Comparison of ENCODE assay signal across 20 cellular contexts in genomic region chr4:163534056-163534455, GRCh38. TPM values are rescaled to one million over a fixed set of nuclear protein-coding genes. Genes with fewer than 3 reads are reported as not detected.
DNase-seq lines count a peak whose midpoint lies in the region; ATAC-seq, FAIRE-seq and TF ChIP-seq lines count a peak whose summit lies in the region.
"Had no signal": no experiment of that assay in that cellular context is flagged by ENCODE, and none has a peak within 500 bp of the region (broad histone marks: within the 10 kb centered on the region; RNA-seq: fewer than 3 reads in every experiment).

No MANE protein-coding gene starts in this region.

- peaks cover 15% of the 10 kb centered on the region for H3K4me1 Mint-ChIP-seq in activated B cell treated with CpG ODN at 0.5 μM for 24 hours
- H3K4me1 Mint-ChIP-seq: CD4-positive, alpha-beta memory T cell had no signal

- CTCF ChIA-PET in activated B cell treated with CpG ODN at 0.5 μM for 24 hours (lab: Charles Lee) = interaction anchor here (0.8 kb wide), 1 partner anchor 9 kb away, joined by 3 read pairs; no protein-coding TSS in a partner anchor

- no peak for TF ChIP-seq POLR2A in GM12891 (IDR thresholded peaks at IDR 0.05; ENCODE audit: low read depth, low read length)

- peak; percentile 5 for DNase-seq in DMS 273 (lab: John Stamatoyannopoulos, UW; ENCODE audit: unreplicated experiment)
- DNase-seq in DMS 273 treated with DMSO at 0.1 percent for 48 hours (lab: John Stamatoyannopoulos, UW) = no peak
- DNase-seq in GM12891 (ENCODE audit: insufficient read length, low spot score) = no peak
- DNase-seq in activated B cell treated with CpG ODN at 0.5 μM for 24 hours = no peak
- DNase-seq in NCI-H1092 treated with DMSO at 0.1 percent for 48 hours (lab: John Stamatoyannopoulos, UW) = no peak
- no peak for DNase-seq in stimulated activated CD4-positive, alpha-beta T cell treated with anti-CD3 and anti-CD28 coated beads, Interleukin-4, amount 100 ng/mL, for 24 hours
- no peak for DNase-seq in GOT3 (lab: John Stamatoyannopoulos, UW)
- DNase-seq: AML-193; CD4-positive, alpha-beta memory T cell; DMS53; DND-41; EL; H9; KBM-7 had no signal

- intact Hi-C loops in activated B cell treated with CpG ODN at 0.5 μM for 24 hours (cut with micrococcal nuclease) = no loop called here

- peaks cover 83% of the 10 kb centered on the region for H3K36me3 Mint-ChIP-seq in activated B cell treated with CpG ODN at 0.5 μM for 24 hours (ENCODE audit: low read depth)

- no peak for ATAC-seq in activated B cell treated with CpG ODN at 0.5 μM for 24 hours (ENCODE audit: low read depth)
- ATAC-seq: A549, HepG2 had no signal

- peak; percentile 43 for FAIRE-seq in GM12891 (lab: Jason Lieb, UNC)
- FAIRE-seq: A549, G401.6, H1, HepG2 had no signal

- no peaks in the 10 kb centered on the region for H3K27me3 Mint-ChIP-seq in activated B cell treated with CpG ODN at 0.5 μM for 24 hours
- H3K27me3 Mint-ChIP-seq: CD4-positive, alpha-beta memory T cell; IgD-negative memory B cell had no signal

- peak overlapping the region; percentile 54 for H3K27ac Mint-ChIP-seq in activated B cell treated with CpG ODN at 0.5 μM for 24 hours
- H3K27ac Mint-ChIP-seq: CD4-positive, alpha-beta memory T cell; H9 had no signal

- no peak overlapping the region for H3K4me3 Mint-ChIP-seq in activated B cell treated with CpG ODN at 0.5 μM for 24 hours
- H3K4me3 Mint-ChIP-seq: CD14-positive monocyte; CD4-positive, alpha-beta memory T cell; H9; IgD-negative memory B cell had no signal

- no peak for TF ChIP-seq CTCF in activated B cell treated with CpG ODN at 0.5 μM for 24 hours (IDR thresholded peaks at IDR 0.05)

- H3K9me3 Mint-ChIP-seq in activated B cell treated with CpG ODN at 0.5 μM for 24 hours = no peaks in the 10 kb centered on the region
- H3K9me3 Mint-ChIP-seq: CD14-positive monocyte, H9, IgD-negative memory B cell had no signal

- POLR2A ChIA-PET in activated B cell treated with CpG ODN at 0.5 μM for 24 hours (lab: Charles Lee) = interaction anchor here (0.9 kb wide), 1 partner anchor 40 kb away, joined by 4 read pairs; the partner anchor contains the start of gene TMA16

TF ChIP-seq in GM12891, 5 proteins besides CTCF, POLR2A, EP300 and RAD21:
- TF ChIP-seq TAF1 (IDR thresholded peaks at IDR 0.05; ENCODE audit: low read depth, low read length) (no peak), POU2F2 (IDR thresholded peaks at IDR 0.05; ENCODE audit: low read depth, low read length) (no peak), POLR2AphosphoS5 (IDR thresholded peaks at IDR 0.05; ENCODE audit: low read depth, low read length) (no peak)

RNA-seq across cellular contexts. Expression of gene TMA16, which starts 39.6 kb away (rescaled TPM):
- polyA plus RNA-seq in GM12891 (2012; ENCODE audit: low read depth, missing spikeins) = 53.0 TPM
- total RNA-seq in activated B cell treated with CpG ODN at 0.5 μM for 24 hours = 52.5 and 54.1 TPM in 2 replicates
